ENCODE assay signal across 25 cellular contexts in the genomic region with DNA sequence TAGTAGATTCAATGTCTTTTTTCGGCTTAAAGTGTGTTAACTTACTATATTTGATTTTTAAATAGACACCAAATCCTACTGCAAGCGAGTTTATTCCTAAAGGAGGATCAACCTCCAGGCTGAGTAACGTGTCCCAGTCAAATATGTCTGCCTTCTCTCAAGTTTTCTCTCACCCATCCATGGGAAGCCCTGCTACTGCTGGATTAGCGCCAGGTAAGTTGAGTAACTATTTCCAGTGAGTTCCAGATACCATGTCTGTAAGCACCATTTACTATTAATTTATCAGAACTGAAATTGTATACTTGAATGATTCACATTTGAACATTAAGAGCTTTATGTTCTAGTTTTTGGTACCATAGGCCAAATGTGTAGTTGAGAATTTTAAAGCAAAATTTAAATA.
DNase-seq lines count a peak whose midpoint lies in the region; ATAC-seq and TF ChIP-seq lines count a peak whose summit lies in the region.
"Had no signal": no experiment of that assay in that cellular context is flagged by ENCODE, and none has a peak within 500 bp of the region (broad histone marks: within the 10 kb centered on the region; RNA-seq: fewer than 3 reads in every experiment).

No MANE protein-coding gene starts in this region.

- H3K4me2 ChIP-seq in hepatocyte (no peak overlapping the region), mesendoderm (ENCODE audit: low read length) (no peak overlapping the region)

- no peak overlapping the region for H3K9ac ChIP-seq in mesendoderm (ENCODE audit: low read length)
- H3K9ac ChIP-seq: parathyroid adenoma had no signal

- no peak overlapping the region for H2AK5ac ChIP-seq in mesendoderm (ENCODE audit: low read length)

- H2BK15ac ChIP-seq in mesendoderm (replicated peaks; ENCODE audit: low read depth) = no peak overlapping the region

- H2BK120ac ChIP-seq in mesendoderm (ENCODE audit: low read depth, low read length) = no peak overlapping the region

- no peaks in the 10 kb centered on the region for H3K79me1 ChIP-seq in mesendoderm (ENCODE audit: low read length)

- H3K27ac ChIP-seq in hepatocyte (no peak overlapping the region), mesendoderm (ENCODE audit: low read depth, low read length) (no peak overlapping the region)
- H3K27ac ChIP-seq: parathyroid adenoma, thyroid gland had no signal

- H3K23ac ChIP-seq in mesendoderm (ENCODE audit: low read length) = no peak overlapping the region

- no peak overlapping the region for H3K18ac ChIP-seq in mesendoderm (ENCODE audit: low read length)

- H3K4me1 ChIP-seq in hepatocyte (ENCODE audit: insufficient read depth) = no peaks in the 10 kb centered on the region
- H3K4me1 ChIP-seq in mesendoderm (ENCODE audit: control insufficient read depth, low read depth, low read length) = no peaks in the 10 kb centered on the region
- H3K4me1 ChIP-seq: parathyroid adenoma, thyroid gland had no signal

- no peaks in the 10 kb centered on the region for H4K20me1 ChIP-seq in hepatocyte (ENCODE audit: insufficient read depth, poor library complexity, severe bottlenecking)

- no peak overlapping the region for H3K4ac ChIP-seq in mesendoderm (ENCODE audit: low read depth, low read length)

- H3K36me3 ChIP-seq in hepatocyte (replicated peaks; ENCODE audit: insufficient read depth, low read depth) = no peaks in the 10 kb centered on the region
- no peaks in the 10 kb centered on the region for H3K36me3 ChIP-seq in mesendoderm (ENCODE audit: control insufficient read depth, insufficient read depth, low read length)
- H3K36me3 ChIP-seq: thyroid gland had no signal

- H4K5ac ChIP-seq in mesendoderm (ENCODE audit: low read length) = no peak overlapping the region

- H2AFZ ChIP-seq in hepatocyte = no peak overlapping the region
- H2AFZ ChIP-seq: parathyroid adenoma had no signal

- H3K9me2 ChIP-seq in hepatocyte (replicated peaks; ENCODE audit: insufficient read depth) = no peaks in the 10 kb centered on the region

- WGBS in hepatocyte (ENCODE audit: low lambda C conversion rate, missing lambda C conversion rate) = 95% methylated on average over 4 of the region's 4 CpGs
- no CpG with 5 or more reads among the region's 4 CpGs for WGBS in mesendoderm (ENCODE audit: extremely low coverage, insufficient coverage, low lambda C conversion rate)

- no peaks in the 10 kb centered on the region for H3K9me3 ChIP-seq in hepatocyte (ENCODE audit: low read depth)
- H3K9me3 ChIP-seq: HAP-1, thyroid gland had no signal

- no peak for ATAC-seq in HG03571 (IDR thresholded peaks at IDR 0.05; ENCODE audit: unreplicated experiment)
- ATAC-seq: effector memory CD8-positive, alpha-beta T cell; HepG2 had no signal

- H3K79me2 ChIP-seq in hepatocyte = no peaks in the 10 kb centered on the region
- no peaks in the 10 kb centered on the region for H3K79me2 ChIP-seq in mesendoderm (ENCODE audit: control insufficient read depth, insufficient read depth, low read length)
- H3K79me2 ChIP-seq: parathyroid adenoma had no signal

- no peak for TF ChIP-seq CTCF in hepatocyte (IDR thresholded peaks at IDR 0.05; ENCODE audit: poor library complexity)

- peak; percentile 11 for DNase-seq in AG20443 (ENCODE audit: low spot score)
- DNase-seq in M059J (ENCODE audit: low read depth) = peak; percentile 14
- DNase-seq in dermis blood vessel endothelial cell = peak; percentile 8
- peak; percentile 11 for DNase-seq in hepatocyte (ENCODE audit: low spot score)
- no peak for DNase-seq in NCI-H774 (lab: John Stamatoyannopoulos, UW)
- DNase-seq in mesendoderm = no peak
- no peak for DNase-seq in GM19240 (ENCODE audit: insufficient read length, low spot score)
- DNase-seq: activated CD4-positive, alpha-beta memory T cell treated with anti-CD3 and anti-CD28 coated beads, Interleukin-2, amount 10 ng/mL, durations not matched to agents 7 days and 5 days; activated CD4-positive, CD25-positive, alpha-beta regulatory T cell; activated gamma-delta T cell; activated T-cell treated with anti-CD3 and anti-CD28 coated beads for 4 hours; amniotic stem cell; CD4-positive, alpha-beta memory T cell; effector memory CD8-positive, alpha-beta T cell; NCI-H1436 treated with DMSO at 0.1 percent for 48 hours; NCI-H2171; NCI-H69; stimulated activated CD4-positive, alpha-beta T cell treated with anti-CD3 and anti-CD28 coated beads, Interleukin-1b, Interleukin-23, amount 100 ng/mL, for 48 hours; stimulated activated naive B cell treated with anti-CD40 and anti-IgM and Interleukin-4, amounts not matched to agents 10 μg/mL and 1 μg/mL and 100 μg/mL, for 72 hours; T1000; thyroid gland had no signal

- H3K56ac ChIP-seq in mesendoderm (ENCODE audit: low read length) = no peak overlapping the region

- H3K27me3 ChIP-seq in hepatocyte = no peaks in the 10 kb centered on the region
- no peaks in the 10 kb centered on the region for H3K27me3 ChIP-seq in mesendoderm (ENCODE audit: insufficient read depth, low read length, poor library complexity)
- H3K27me3 ChIP-seq: thyroid gland had no signal

- H3K4me3 ChIP-seq in hepatocyte (no peak overlapping the region), mesendoderm (ENCODE audit: low read length) (no peak overlapping the region)
- H3K4me3 ChIP-seq: HAP-1, thyroid gland had no signal

- no peak overlapping the region for H2BK5ac ChIP-seq in mesendoderm (ENCODE audit: low read length)

- H4K8ac ChIP-seq in mesendoderm (ENCODE audit: low read depth, low read length) = no peak overlapping the region

Comparison
In these comparisons a context has a peak if more than half of its experiments do, and no peak if none do; other contexts are left out.
1. DNase-seq: peak in AG20443 (single experiment), M059J (single experiment), dermis blood vessel endothelial cell (single experiment) and hepatocyte (single experiment); none in NCI-H774 (single experiment), mesendoderm (single experiment) and GM19240 (single experiment).